15 cellular contexts compared by ENCODE assay signal in the genomic region with DNA sequence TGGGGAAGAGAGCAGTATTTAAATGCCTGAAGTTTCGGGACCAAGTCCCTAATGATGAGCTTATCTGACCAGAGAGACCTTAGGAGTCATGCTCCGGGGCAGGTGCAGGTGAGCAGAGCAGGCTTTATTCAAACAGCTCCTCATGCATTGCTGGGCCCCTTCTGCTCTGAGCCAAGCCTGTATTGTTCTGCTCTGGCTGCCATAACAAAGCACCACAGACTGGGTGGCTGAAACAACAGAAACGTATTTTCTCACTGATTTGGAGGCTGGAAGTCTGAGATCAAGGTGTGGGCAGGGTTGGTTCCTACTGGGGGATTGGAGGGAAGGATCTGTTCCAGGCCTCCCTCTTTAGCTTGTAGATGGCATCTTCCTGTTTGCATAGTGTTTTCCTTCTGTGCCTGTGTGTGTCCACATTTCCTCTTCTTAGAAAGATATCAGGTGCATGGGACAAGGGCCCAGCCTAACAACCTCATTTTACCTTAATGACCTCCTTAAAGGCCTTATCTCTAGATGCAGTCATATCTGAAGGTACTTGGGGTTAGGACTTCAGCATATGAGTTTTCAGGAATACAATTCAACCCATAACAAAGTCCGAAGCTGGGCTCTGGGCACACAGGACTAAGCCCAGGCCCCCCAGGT.
DNase-seq lines count a peak whose midpoint lies in the region; ATAC-seq, FAIRE-seq and TF ChIP-seq lines count a peak whose summit lies in the region.
"Had no signal": no experiment of that assay in that cellular context is flagged by ENCODE, and none has a peak within 500 bp of the region (broad histone marks: within the 10 kb centered on the region; RNA-seq: fewer than 3 reads in every experiment).

No MANE protein-coding gene starts in this region.

- H4K91ac ChIP-seq in H1 (replicated peaks; ENCODE audit: insufficient read length, low read length) = peak overlapping the region; percentile 37

- no peak overlapping the region for H2BK5ac ChIP-seq in H1 (ENCODE audit: low read depth, low read length)

- ATAC-seq in activated CD8-positive, alpha-beta T cell treated with anti-CD3 and anti-CD28 coated beads, Interleukin-2, amount 10 ng/mL, durations not matched to agents 7 days and 5 days = no peak
- no peak for ATAC-seq in activated CD8-positive, alpha-beta T cell treated with anti-CD3 and anti-CD28 coated beads for 36 hours
- ATAC-seq in HG03432 (IDR thresholded peaks at IDR 0.05; ENCODE audit: unreplicated experiment) (no peak), GM21723 (IDR thresholded peaks at IDR 0.05; ENCODE audit: unreplicated experiment) (no peak)
- ATAC-seq: effector memory CD8-positive, alpha-beta T cell had no signal

- H3K4me3 Mint-ChIP-seq in activated CD8-positive, alpha-beta T cell treated with anti-CD3 and anti-CD28 coated beads, Interleukin-2, amount 10 ng/mL, durations not matched to agents 7 days and 5 days = no peak overlapping the region
- no peak overlapping the region for H3K4me3 Mint-ChIP-seq in activated CD8-positive, alpha-beta T cell treated with anti-CD3 and anti-CD28 coated beads for 36 hours
- H3K4me3 Mint-ChIP-seq: effector memory CD8-positive, alpha-beta T cell had no signal

- H2BK12ac ChIP-seq in H1 (ENCODE audit: low read depth, low read length) = no peak overlapping the region

- H3K36me3 Mint-ChIP-seq in activated CD8-positive, alpha-beta T cell treated with anti-CD3 and anti-CD28 coated beads, Interleukin-2, amount 10 ng/mL, durations not matched to agents 7 days and 5 days (ENCODE audit: low read depth) = no peaks in the 10 kb centered on the region
- H3K36me3 Mint-ChIP-seq in activated CD8-positive, alpha-beta T cell treated with anti-CD3 and anti-CD28 coated beads for 36 hours (ENCODE audit: low read depth) = no peaks in the 10 kb centered on the region

- CTCF ChIA-PET in activated CD8-positive, alpha-beta T cell treated with anti-CD3 and anti-CD28 coated beads, Interleukin-2, amount 10 ng/mL, durations not matched to agents 7 days and 5 days (lab: Charles Lee) = interaction anchor here (1.1 to 17.3 kb wide), 15 partner anchors 10 to 281 kb away, joined by 3 to 401 read pairs (median 9); no protein-coding TSS in a partner anchor
- CTCF ChIA-PET in activated CD8-positive, alpha-beta T cell treated with anti-CD3 and anti-CD28 coated beads for 36 hours (lab: Charles Lee) = interaction anchor here (0.7 to 9.0 kb wide), 25 partner anchors 8 to 613 kb away, joined by 3 to 167 read pairs (median 6); no protein-coding TSS in a partner anchor
- CTCF ChIA-PET in H1 (lab: Charles Lee; ENCODE audit: partially characterized antibody) = interaction anchor here (0.5 to 22.1 kb wide), 29 partner anchors 10 to 405 kb away, joined by 3 to 403 read pairs (median 5); partner anchors contain the start of gene MICAL2

- H3K27ac ChIP-seq in H1 (ENCODE audit: low read depth, low read length) = no peak overlapping the region
- H3K27ac ChIP-seq in suprapubic skin = no peak overlapping the region
- H3K27ac ChIP-seq: SK-N-MC, transverse colon had no signal

- H3K79me1 ChIP-seq in H1 (ENCODE audit: low read depth, low read length) = no peaks in the 10 kb centered on the region

- no peak overlapping the region for H3K56ac ChIP-seq in H1 (replicated peaks; ENCODE audit: insufficient read length, low read depth, low read length)

- no peaks in the 10 kb centered on the region for H4K20me1 ChIP-seq in H1 (replicated peaks in 1 of 2; ENCODE audit: control insufficient read depth in 1 of 2, insufficient read depth in 2 of 2, low read length in 2 of 2)

- H2AFZ ChIP-seq in H1 (ENCODE audit: low read length) = no peak overlapping the region; the same call in 1 of the 2 replicates

- H3K14ac ChIP-seq in H1 (ENCODE audit: insufficient read length) = no peak overlapping the region

- peaks cover 3% of the 10 kb centered on the region for H3K27me3 Mint-ChIP-seq in activated CD8-positive, alpha-beta T cell treated with anti-CD3 and anti-CD28 coated beads, Interleukin-2, amount 10 ng/mL, durations not matched to agents 7 days and 5 days (ENCODE audit: low read depth)
- H3K27me3 Mint-ChIP-seq in activated CD8-positive, alpha-beta T cell treated with anti-CD3 and anti-CD28 coated beads for 36 hours = no peaks in the 10 kb centered on the region
- H3K27me3 Mint-ChIP-seq: effector memory CD8-positive, alpha-beta T cell had no signal

- no peak overlapping the region for H3K18ac ChIP-seq in H1 (ENCODE audit: extremely low read depth, low read length)

- intact Hi-C loops in activated CD8-positive, alpha-beta T cell treated with anti-CD3 and anti-CD28 coated beads for 36 hours (cut with micrococcal nuclease) = no loop called here

- H3K4me1 Mint-ChIP-seq in activated CD8-positive, alpha-beta T cell treated with anti-CD3 and anti-CD28 coated beads, Interleukin-2, amount 10 ng/mL, durations not matched to agents 7 days and 5 days (ENCODE audit: low read depth) = no peaks in the 10 kb centered on the region
- peaks cover 5% of the 10 kb centered on the region for H3K4me1 Mint-ChIP-seq in activated CD8-positive, alpha-beta T cell treated with anti-CD3 and anti-CD28 coated beads for 36 hours (ENCODE audit: low read depth)

- no peaks in the 10 kb centered on the region for H3K9me3 Mint-ChIP-seq in activated CD8-positive, alpha-beta T cell treated with anti-CD3 and anti-CD28 coated beads, Interleukin-2, amount 10 ng/mL, durations not matched to agents 7 days and 5 days (ENCODE audit: insufficient read depth)
- no peaks in the 10 kb centered on the region for H3K9me3 Mint-ChIP-seq in activated CD8-positive, alpha-beta T cell treated with anti-CD3 and anti-CD28 coated beads for 36 hours
- H3K9me3 Mint-ChIP-seq: activated T-cell treated with anti-CD3 and anti-CD28 coated beads, Interleukin-2, amount 50 U/mL, for 72 hours; effector memory CD8-positive, alpha-beta T cell had no signal

- no peak overlapping the region for H4K8ac ChIP-seq in H1 (ENCODE audit: extremely low read depth, insufficient read depth, low read length)

- H3K4me2 ChIP-seq in H1 (ENCODE audit: insufficient read depth in 1 of 2, low read depth in 2 of 2, low read length in 2 of 2) = no peak overlapping the region

- no peak for TF ChIP-seq POLR2A in H1 (IDR thresholded peaks at IDR 0.05; ENCODE audit: control extremely low read depth in 1 of 2, low read depth in 2 of 2, low read length in 2 of 2)
- TF ChIP-seq POLR2A in suprapubic skin (IDR thresholded peaks at IDR 0.05) = no peak

- H3K4me1 ChIP-seq in H1 (replicated peaks in 1 of 4; ENCODE audit: control insufficient read depth in 3 of 4, insufficient read depth in 4 of 4, low read length in 3 of 4) = peaks cover 0 to 6% (median 0%) of the 10 kb centered on the region in 4 experiments; a peak in 1 of 7 replicates
- H3K4me1 ChIP-seq in suprapubic skin = peaks cover 6% of the 10 kb centered on the region

- 92% methylated on average over 4 of the region's 4 CpGs; no CpG with 5 or more reads in 1 of the 2 experiments for whole genome bisulfite sequencing in H1 (ENCODE audit: extremely low coverage in 1 of 2, insufficient coverage in 1 of 2, insufficient read length in 1 of 2, insufficient replicate concordance in 2 of 2, low coverage in 1 of 2, low lambda C conversion rate in 2 of 2, missing lambda C conversion rate in 1 of 2), 2 experiments
- 89% methylated on average over 4 of the region's 4 CpGs for WGBS in suprapubic skin

- H3K9me3 ChIP-seq in H1 (ENCODE audit: insufficient read depth in 2 of 2, low read depth in 1 of 2, low read length in 1 of 2) (no peaks in the 10 kb centered on the region), suprapubic skin (no peaks in the 10 kb centered on the region)
- H3K9me3 ChIP-seq: transverse colon had no signal

- H3K9ac ChIP-seq in H1 (replicated peaks in 1 of 4; ENCODE audit: extremely low read depth in 1 of 4, low read depth in 3 of 4, low read length in 3 of 4) = no peak overlapping the region

- H3K79me2 ChIP-seq in H1 (ENCODE audit: control insufficient read depth in 1 of 2, insufficient read depth in 2 of 2, low read length in 2 of 2) = no peaks in the 10 kb centered on the region

- TF ChIP-seq RAD21 in H1 (IDR thresholded peaks at IDR 0.05 in 1 of 2, conservative IDR thresholded peaks at IDR 0.05 in 1 of 2; ENCODE audit: low read depth in 2 of 2, low read length in 2 of 2) = no peak

- no peaks in the 10 kb centered on the region for H3K36me3 ChIP-seq in H1 (ENCODE audit: control insufficient read depth in 2 of 4, insufficient read depth in 4 of 4, low read length in 3 of 4)
- H3K36me3 ChIP-seq in suprapubic skin = peaks cover 14% of the 10 kb centered on the region
- H3K36me3 ChIP-seq: transverse colon had no signal

- TF ChIP-seq EP300 in H1 (IDR thresholded peaks at IDR 0.05; ENCODE audit: borderline replicate concordance in 1 of 2, low read depth in 2 of 2, low read length in 2 of 2) (no peak), suprapubic skin (IDR thresholded peaks at IDR 0.05) (no peak)

- no peak for DNase-seq in activated CD8-positive, alpha-beta T cell treated with anti-CD3 and anti-CD28 coated beads, Interleukin-2, amount 10 ng/mL, durations not matched to agents 7 days and 5 days
- no peak for DNase-seq in activated CD8-positive, alpha-beta T cell treated with anti-CD3 and anti-CD28 coated beads for 36 hours
- DNase-seq in NCI-H2029 (lab: John Stamatoyannopoulos, UW) = peak; percentile 79
- DNase-seq in H1 (ENCODE audit: low read depth in 1 of 2, low spot score in 2 of 2) = peak in 1 of 2 experiments; percentile 24
- peak; percentile 27 to 43 for DNase-seq in suprapubic skin (ENCODE audit: low spot score in 2 of 2)
- DNase-seq in NCI-H1105 treated with DMSO at 0.1 percent for 48 hours (lab: John Stamatoyannopoulos, UW) = no peak
- DNase-seq: effector memory CD8-positive, alpha-beta T cell; foreskin melanocyte; NCI-H1930; transverse colon had no signal

- no peaks in the 10 kb centered on the region; the same call in 1 of the 2 replicates for H3K23me2 ChIP-seq in H1 (ENCODE audit: low read depth, low read length)

- TF ChIP-seq CTCF in activated CD8-positive, alpha-beta T cell treated with anti-CD3 and anti-CD28 coated beads for 36 hours (IDR thresholded peaks at IDR 0.05) = no peak
- TF ChIP-seq CTCF in H1 (IDR thresholded peaks at IDR 0.05; ENCODE audit: control extremely low read depth in 1 of 3, insufficient read depth in 1 of 3, low read depth in 1 of 3, low read length in 3 of 3) (no peak), suprapubic skin (IDR thresholded peaks at IDR 0.05) (no peak)

- H4K5ac ChIP-seq in H1 (ENCODE audit: insufficient read length, low read depth, low read length) = no peak overlapping the region

- no peak overlapping the region for H3K23ac ChIP-seq in H1 (ENCODE audit: insufficient read length)

- POLR2A ChIA-PET in activated CD8-positive, alpha-beta T cell treated with anti-CD3 and anti-CD28 coated beads, Interleukin-2, amount 10 ng/mL, durations not matched to agents 7 days and 5 days (lab: Charles Lee) = no interaction called here
- POLR2A ChIA-PET in activated CD8-positive, alpha-beta T cell treated with anti-CD3 and anti-CD28 coated beads for 36 hours (lab: Charles Lee) = no interaction called here
- POLR2A ChIA-PET in H1 (lab: Charles Lee; ENCODE audit: partially characterized antibody) = no interaction called here

- no peak overlapping the region for H2BK120ac ChIP-seq in H1 (replicated peaks; ENCODE audit: low read depth, low read length)

- no peak overlapping the region for H2BK15ac ChIP-seq in H1 (ENCODE audit: low read length)

- H3K27me3 ChIP-seq in H1 (replicated peaks in 1 of 4; ENCODE audit: control insufficient read depth in 3 of 4, extremely low read depth in 1 of 4, insufficient read depth in 3 of 4, low read length in 3 of 4) (no peaks in the 10 kb centered on the region), suprapubic skin (no peaks in the 10 kb centered on the region)
- H3K27me3 ChIP-seq: transverse colon had no signal

- H3K4ac ChIP-seq in H1 (replicated peaks; ENCODE audit: insufficient read length, low read depth, low read length) = no peak overlapping the region

- H2BK20ac ChIP-seq in H1 (ENCODE audit: low read length) = no peak overlapping the region

- H3K27ac Mint-ChIP-seq in activated CD8-positive, alpha-beta T cell treated with anti-CD3 and anti-CD28 coated beads, Interleukin-2, amount 10 ng/mL, durations not matched to agents 7 days and 5 days = peak overlapping the region; percentile 11
- H3K27ac Mint-ChIP-seq in activated CD8-positive, alpha-beta T cell treated with anti-CD3 and anti-CD28 coated beads for 36 hours = no peak overlapping the region
- H3K27ac Mint-ChIP-seq: activated T-cell treated with anti-CD3 and anti-CD28 coated beads, Interleukin-2, amount 50 U/mL, for 72 hours; effector memory CD8-positive, alpha-beta T cell had no signal

- FAIRE-seq in H1 (lab: Jason Lieb, UNC) = no peak
- FAIRE-seq: GM12891 had no signal

- H3K4me3 ChIP-seq in H1 (ENCODE audit: extremely low read depth in 1 of 4, insufficient read depth in 2 of 4, low read depth in 3 of 4, low read length in 4 of 4) = no peak overlapping the region
- no peak overlapping the region for H3K4me3 ChIP-seq in suprapubic skin
- H3K4me3 ChIP-seq: SK-N-MC, transverse colon had no signal

- H2AK5ac ChIP-seq in H1 (ENCODE audit: low read depth, low read length) = no peak overlapping the region

Comparison
In these comparisons a context has a peak if more than half of its experiments do, and no peak if none do; other contexts are left out.
1. DNase-seq: peak in NCI-H2029 (single experiment) and suprapubic skin (2 of 2); none in activated CD8-positive, alpha-beta T cell treated with anti-CD3 and anti-CD28 coated beads, Interleukin-2, amount 10 ng/mL, durations not matched to agents 7 days and 5 days (single experiment), activated CD8-positive, alpha-beta T cell treated with anti-CD3 and anti-CD28 coated beads for 36 hours (single experiment) and NCI-H1105 treated with DMSO at 0.1 percent for 48 hours (single experiment).